In genomic region chr15:56307180-56307579, GRCh38 we compare ENCODE assay signal across 29 cellular contexts. TPM values are rescaled to one million over a fixed set of nuclear protein-coding genes. Genes with fewer than 3 reads are reported as not detected.
A peak's percentile ranks its signal among the peaks of the same experiment; 100 is the strongest.
DNase-seq lines count a peak whose midpoint lies in the region; ATAC-seq and TF ChIP-seq lines count a peak whose summit lies in the region.
"Had no signal": no experiment of that assay in that cellular context is flagged by ENCODE, and none has a peak within 500 bp of the region (broad histone marks: within the 10 kb centered on the region; RNA-seq: fewer than 3 reads in every experiment).

No MANE protein-coding gene starts in this region.

- no peaks in the 10 kb centered on the region for H3K4me1 ChIP-seq in osteoblast (ENCODE audit: insufficient read depth, low read length)
- H3K4me1 ChIP-seq: A549, body of pancreas, prostate gland, tibial artery had no signal

- no peak for ATAC-seq in GM19467 (IDR thresholded peaks at IDR 0.05; ENCODE audit: unreplicated experiment)
- no peak for ATAC-seq in GM21367 (IDR thresholded peaks at IDR 0.05; ENCODE audit: unreplicated experiment)
- ATAC-seq: A549; activated CD4-positive, alpha-beta T cell treated with anti-CD3 and anti-CD28 coated beads for 36 hours; activated CD8-positive, alpha-beta T cell treated with anti-CD3 and anti-CD28 coated beads for 36 hours; activated T-helper 17 cell treated with anti-CD3 and anti-CD28 coated beads, Interleukin-2, amount 50 U/mL, for 72 hours; body of pancreas; esophagus mucosa; sciatic nerve had no signal

- H3K79me2 ChIP-seq in osteoblast (ENCODE audit: insufficient read depth, low read length) = no peaks in the 10 kb centered on the region

- DNase-seq in COR-L47 (lab: John Stamatoyannopoulos, UW) = peak; percentile 79
- DNase-seq in NCI-H1092 (lab: John Stamatoyannopoulos, UW) = peak; percentile 37
- peak; percentile 92 to 99 for DNase-seq in NCI-H2081 (lab: John Stamatoyannopoulos, UW)
- DNase-seq in NCI-H748 treated with DMSO at 0.1 percent for 48 hours (lab: John Stamatoyannopoulos, UW) = peak; percentile 54
- DNase-seq in iPS-NIHi11 (ENCODE audit: low spot score) = no peak
- no peak for DNase-seq in osteoblast (ENCODE audit: insufficient read length, low spot score, missing footprints)
- DNase-seq: activated CD4-positive, alpha-beta T cell treated with anti-CD3 and anti-CD28 coated beads for 36 hours; activated CD8-positive, alpha-beta T cell treated with anti-CD3 and anti-CD28 coated beads for 36 hours; activated naive CD4-positive, alpha-beta T cell treated with anti-CD3 and anti-CD28 coated beads, Interleukin-2, amount 50 U/mL, for 16 hours; body of pancreas; cerebellar nuclear complex; dermis blood vessel endothelial cell; endodermal cell; head of caudate nucleus; Karpas-422; naive B cell; NCI-H187 treated with DMSO at 0.1 percent for 48 hours; NCI-H510A; stimulated activated CD4-positive, alpha-beta T cell treated with anti-CD3 and anti-CD28 coated beads, Interleukin-12 subunit alpha, Interleukin-12 subunit beta, amount 100 ng/mL, for 4 hours; stimulated activated CD4-positive, alpha-beta T cell treated with anti-CD3 and anti-CD28 coated beads, Interleukin-4, amount 100 ng/mL, for 1 hour; tibial artery had no signal

- H3K36me3 ChIP-seq in osteoblast (ENCODE audit: insufficient read depth, low read length) = no peaks in the 10 kb centered on the region
- H3K36me3 ChIP-seq: neutrophil, prostate gland, tibial artery had no signal

- TF ChIP-seq CTCF in osteoblast (IDR thresholded peaks at IDR 0.05; ENCODE audit: extremely low read depth, low read depth, low read length) = no peak

- no peaks in the 10 kb centered on the region for H4K20me1 ChIP-seq in osteoblast (ENCODE audit: insufficient read depth, low read length)

- H3K9me3 ChIP-seq in osteoblast (ENCODE audit: low read depth, low read length) = no peaks in the 10 kb centered on the region
- H3K9me3 ChIP-seq: neutrophil, prostate gland had no signal

- H2AFZ ChIP-seq in osteoblast (ENCODE audit: low read length) = no peak overlapping the region

- H3K27me3 ChIP-seq in osteoblast (ENCODE audit: insufficient read depth, low read length) = no peaks in the 10 kb centered on the region
- H3K27me3 ChIP-seq: body of pancreas, neutrophil, tibial artery had no signal

- H3K27ac ChIP-seq in osteoblast (ENCODE audit: low read depth, low read length) = no peak overlapping the region
- H3K27ac ChIP-seq: A549, body of pancreas, neutrophil, prostate gland, tibial artery had no signal

- H3K4me3 ChIP-seq in osteoblast (ENCODE audit: insufficient read depth, low read length) = no peak overlapping the region
- H3K4me3 ChIP-seq: A549, body of pancreas, prostate gland, tibial artery had no signal

- H3K4me2 ChIP-seq in osteoblast (ENCODE audit: insufficient read depth, low read length) = no peak overlapping the region
- H3K4me2 ChIP-seq: A549 had no signal

RNA-seq across cellular contexts. Expression of gene TEX9, which starts 58.0 kb away (rescaled TPM):
- total RNA-seq in osteoblast = 11.2 and 12.7 TPM in 2 replicates

Comparison
In these comparisons a context has a peak if more than half of its experiments do, and no peak if none do; other contexts are left out.
1. DNase-seq: peak in COR-L47 (single experiment), NCI-H1092 (single experiment), NCI-H2081 (2 of 2) and NCI-H748 treated with DMSO at 0.1 percent for 48 hours (single experiment); none in iPS-NIHi11 (single experiment) and osteoblast (single experiment).